ENCODE assay signal across 8 cellular contexts in the genomic region with DNA sequence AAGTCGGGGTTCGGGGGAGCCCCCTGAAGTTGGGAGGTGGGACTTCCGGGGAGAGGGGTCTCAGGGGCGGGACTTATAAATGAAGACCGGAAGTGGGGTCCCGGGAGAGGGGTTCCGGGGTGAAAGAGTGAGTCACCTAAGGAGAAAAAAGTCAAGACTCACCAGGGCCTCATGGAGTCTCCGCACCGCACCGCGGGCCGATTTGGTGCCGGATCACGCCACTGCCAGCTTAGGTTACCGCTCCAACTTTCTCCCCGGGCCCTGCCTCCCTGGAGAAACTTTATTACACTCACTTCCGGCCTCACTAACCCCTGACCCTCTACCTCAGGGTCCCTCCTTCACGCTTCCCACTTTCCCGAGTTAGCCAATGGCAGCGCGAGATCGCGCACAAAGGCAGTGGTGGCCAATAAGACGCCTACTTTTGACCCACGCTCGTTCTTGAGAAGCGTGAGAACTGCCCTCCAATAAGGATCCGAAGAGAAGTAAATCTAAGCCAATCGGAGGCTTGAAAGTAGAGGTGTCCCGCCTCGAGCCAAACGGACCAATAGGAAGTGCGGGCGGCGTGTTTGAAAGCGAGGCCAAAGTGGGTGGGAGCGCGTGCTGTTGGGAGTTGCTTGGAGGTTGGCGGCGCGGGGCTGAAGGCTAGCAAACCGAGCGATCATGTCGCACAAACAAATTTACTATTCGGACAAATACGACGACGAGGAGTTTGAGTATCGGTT. TPM values are rescaled to one million over a fixed set of nuclear protein-coding genes. Genes with fewer than 3 reads are reported as not detected.
DNase-seq lines count a peak whose midpoint lies in the region; TF ChIP-seq lines count a peak whose summit lies in the region.

A gene (plus strand): TSS at position 596 of the 722 bp plus-strand sequence. CDS start 65 bp downstream, at position 661.

- H3K9me3 Mint-ChIP-seq in activated naive CD4-positive, alpha-beta T cell treated with anti-CD3 and anti-CD28 coated beads for 36 hours, result no peaks in the 10 kb centered on the region

- H3K27me3 ChIP-seq in SJSA1 (replicated peaks), result no peaks in the 10 kb centered on the region

- peaks cover 47% of the 10 kb centered on the region for H3K4me1 ChIP-seq in SJSA1 (replicated peaks)

- DNase-seq in GM04504 (ENCODE audit: low read depth), result peak; percentile 100
- peak; percentile 100 for DNase-seq in HFF-Myc (ENCODE audit: extremely low read depth, low read depth)
- DNase-seq in MV-4-11 (lab: John Stamatoyannopoulos, UW), result peak; percentile 100
- DNase-seq in SJSA1 (ENCODE audit: low read depth in 1 of 2, low spot score in 2 of 2), result peak; percentile 99 to 100
- peak; percentile 99 for DNase-seq in activated naive CD4-positive, alpha-beta T cell treated with anti-CD3 and anti-CD28 coated beads for 36 hours
- DNase-seq in germinal center (ENCODE audit: low spot score), result peak; percentile 98
- DNase-seq in non-pigmented ciliary epithelial cell (ENCODE audit: low read depth), result peak; percentile 100
- peak; percentile 100 for DNase-seq in superior temporal gyrus (ENCODE audit: extremely low spot score)

- CTCF ChIA-PET in activated naive CD4-positive, alpha-beta T cell treated with anti-CD3 and anti-CD28 coated beads for 36 hours (lab: Charles Lee), result interaction anchor here (0.6 to 1.5 kb wide), 4 partner anchors 13 to 49 kb away, joined by 3 to 5 read pairs (median 4); a partner anchor contains a TSS

- peak within 1 kb of the TSS; percentile 97 for H3K27ac ChIP-seq in SJSA1

- H3K4me1 Mint-ChIP-seq in activated naive CD4-positive, alpha-beta T cell treated with anti-CD3 and anti-CD28 coated beads for 36 hours (ENCODE audit: low read depth), result peaks cover 32% of the 10 kb centered on the region

- intact Hi-C loops in activated naive CD4-positive, alpha-beta T cell treated with anti-CD3 and anti-CD28 coated beads for 36 hours (cut with micrococcal nuclease), result loop anchor here (1.0 to 5.0 kb wide), 11 partner anchors 9 to 218 kb away; a partner anchor contains a TSS

- no peaks in the 10 kb centered on the region for H3K9me3 ChIP-seq in SJSA1 (replicated peaks)

- H3K4me3 ChIP-seq in HFF-Myc (replicated peaks; ENCODE audit: low read depth, low read length), result peak within 1 kb of the TSS; percentile 72
- H3K4me3 ChIP-seq in SJSA1, result peak within 1 kb of the TSS; percentile 53

- H3K4me3 Mint-ChIP-seq in activated naive CD4-positive, alpha-beta T cell treated with anti-CD3 and anti-CD28 coated beads for 36 hours, result no peak within 1 kb of the TSS

- no peaks in the 10 kb centered on the region for H3K27me3 Mint-ChIP-seq in activated naive CD4-positive, alpha-beta T cell treated with anti-CD3 and anti-CD28 coated beads for 36 hours (ENCODE audit: low read depth)

- TF ChIP-seq CTCF in HFF-Myc (IDR thresholded peaks at IDR 0.05; ENCODE audit: low read depth, low read length, missing control alignments), result no peak

- peaks cover 25% of the 10 kb centered on the region for H3K36me3 Mint-ChIP-seq in activated naive CD4-positive, alpha-beta T cell treated with anti-CD3 and anti-CD28 coated beads for 36 hours (ENCODE audit: low read depth)

- H3K36me3 ChIP-seq in SJSA1, result peaks cover 47% of the 10 kb centered on the region

- no peak within 1 kb of the TSS for H3K27ac Mint-ChIP-seq in activated naive CD4-positive, alpha-beta T cell treated with anti-CD3 and anti-CD28 coated beads for 36 hours

RNA-seq across cellular contexts. Expression of the gene that starts here (rescaled TPM):
- total RNA-seq in SJSA1 (2014; rRNA removed; shearing (Covaris generic)), result 290 and 338 TPM in 2 replicates
- 100 to 1,000 TPM; 283 to 291 TPM for total RNA-seq in activated naive CD4-positive, alpha-beta T cell treated with anti-CD3 and anti-CD28 coated beads for 36 hours

Comparison
In these comparisons a context has a peak if more than half of its experiments do, and no peak if none do; other contexts are left out.
1. Peak in every context shown above with its lines: DNase-seq, H3K4me3 ChIP-seq and H3K27ac ChIP-seq.